In genomic region chr7:2553831-2554581, GRCh38 we compare ENCODE assay signal across 1 cellular context.
TF ChIP-seq lines count a peak whose summit lies in the region.

No MANE protein-coding gene starts in this region.

TF ChIP-seq in HepG2, 621 proteins besides CTCF, POLR2A, EP300 and RAD21:
- TF ChIP-seq AGO2 (optimal IDR thresholded peaks at IDR 0.05; ENCODE audit: low read depth, low read length) (peak; percentile 28), SIX1 (CRISPR knock-in tag; IDR thresholded peaks at IDR 0.05; ENCODE audit: borderline replicate concordance) (no peak), IKZF4 (CRISPR knock-in tag; IDR thresholded peaks at IDR 0.05; ENCODE audit: borderline replicate concordance, low read depth, not compliant biosample characterization) (no peak), ZNF225 (CRISPR knock-in tag; IDR thresholded peaks at IDR 0.05) (0 out of 2 replicates have a peak, but pooled peaks have one; percentile 36), IRF9 (CRISPR knock-in tag; IDR thresholded peaks at IDR 0.05; ENCODE audit: borderline replicate concordance) (0 out of 2 replicates have a peak, but pooled peaks have one; percentile 24)
